Comparison of ENCODE assay signal across 21 cellular contexts in genomic region chr15:26102365-26102764, GRCh38.
"Had no signal": no experiment of that assay in that cellular context is flagged by ENCODE, and none has a peak within 500 bp of the region (broad histone marks: within the 10 kb centered on the region; RNA-seq: fewer than 3 reads in every experiment).

No MANE protein-coding gene starts in this region.

- H3K27ac ChIP-seq: epithelial cell of prostate, esophagus muscularis mucosa, gastroesophageal sphincter, sigmoid colon, suprapubic skin, thyroid gland had no signal

- H3K4me3 ChIP-seq: esophagus muscularis mucosa, gastroesophageal sphincter, sigmoid colon, skin epidermis, suprapubic skin, thyroid gland had no signal

- H3K27me3 Mint-ChIP-seq: dendritic cell treated with granulocyte-macrophage colony-stimulating factor and Interleukin-4, amounts not matched to agents 40 ng/mL and 50 ng/mL, for 4 days; type B pancreatic cell had no signal

- H3K4me3 Mint-ChIP-seq: dendritic cell treated with granulocyte-macrophage colony-stimulating factor and Interleukin-4, amounts not matched to agents 40 ng/mL and 50 ng/mL, for 4 days; effector memory CD8-positive, alpha-beta T cell; neural crest cell; type B pancreatic cell had no signal

- H3K36me3 ChIP-seq: esophagus muscularis mucosa, gastroesophageal sphincter, sigmoid colon, suprapubic skin, thyroid gland had no signal

- DNase-seq: effector memory CD8-positive, alpha-beta T cell; foreskin fibroblast; glutamatergic neuron; kidney glomerular epithelial cell; natural killer cell; posterior cingulate gyrus; sigmoid colon; stimulated activated CD4-positive, alpha-beta T cell treated with anti-CD3 and anti-CD28 coated beads, Interleukin-12 subunit alpha, Interleukin-12 subunit beta, amount 100 ng/mL, for 4 hours; stimulated activated naive CD4-positive, alpha-beta T cell treated with Interleukin-2 at 50 U/mL for 16 hours; thyroid gland had no signal

- H3K9me3 ChIP-seq: sigmoid colon, thyroid gland had no signal

- H3K27ac Mint-ChIP-seq: dendritic cell treated with granulocyte-macrophage colony-stimulating factor and Interleukin-4, amounts not matched to agents 40 ng/mL and 50 ng/mL, for 4 days; effector memory CD8-positive, alpha-beta T cell had no signal

- H3K9me3 Mint-ChIP-seq: dendritic cell treated with granulocyte-macrophage colony-stimulating factor and Interleukin-4, amounts not matched to agents 40 ng/mL and 50 ng/mL, for 4 days; effector memory CD8-positive, alpha-beta T cell; natural killer cell; neural crest cell had no signal

- FAIRE-seq: colon, islet of Langerhans, urothelium cell line had no signal

- H3K4me1 ChIP-seq: sigmoid colon, thyroid gland had no signal

- ATAC-seq: effector memory CD8-positive, alpha-beta T cell; gastroesophageal sphincter had no signal

- H3K36me3 Mint-ChIP-seq: natural killer cell, type B pancreatic cell had no signal

- H3K27me3 ChIP-seq: esophagus muscularis mucosa, gastroesophageal sphincter, sigmoid colon, suprapubic skin, thyroid gland had no signal

- H3K4me1 Mint-ChIP-seq: neural crest cell had no signal
